Comparison of ENCODE assay signal across 27 cellular contexts in the genomic region with DNA sequence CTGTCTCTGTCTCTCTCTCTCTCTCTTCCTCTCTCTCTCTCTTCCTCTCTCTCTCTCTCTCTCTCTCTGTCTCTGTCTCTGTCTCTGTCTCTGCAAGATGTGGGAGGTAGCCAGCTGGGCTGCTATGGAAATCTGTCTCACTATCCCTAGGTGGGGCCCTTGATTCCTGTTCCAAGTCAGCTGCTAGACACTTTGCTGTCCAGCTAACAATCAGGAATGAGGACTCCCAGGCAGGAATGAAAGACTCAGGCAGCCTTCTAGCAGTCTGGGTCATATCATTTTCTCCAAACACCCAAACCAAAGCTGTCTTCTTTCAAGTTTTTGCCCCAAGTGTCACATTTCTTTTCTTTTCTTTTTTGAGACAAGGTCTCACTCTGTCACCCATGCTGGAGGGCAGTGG. TPM values are rescaled to one million over a fixed set of nuclear protein-coding genes. Genes with fewer than 3 reads are reported as not detected.
"Had no signal": no experiment of that assay in that cellular context is flagged by ENCODE, and none has a peak within 500 bp of the region (broad histone marks: within the 10 kb centered on the region; RNA-seq: fewer than 3 reads in every experiment).

No MANE protein-coding gene starts in this region.

- H3K27me3 ChIP-seq: brain microvascular endothelial cell, colonic mucosa, right atrium auricular region, vagina had no signal

- H3K27ac Mint-ChIP-seq: activated CD4-positive, alpha-beta memory T cell treated with anti-CD3 and anti-CD28 coated beads, Interleukin-2, amount 10 ng/mL, durations not matched to agents 7 days and 5 days; activated CD8-positive, alpha-beta memory T cell treated with anti-CD3 and anti-CD28 coated beads, Interleukin-2, amount 10 ng/mL, durations not matched to agents 7 days and 5 days; endodermal cell; stimulated activated naive CD8-positive, alpha-beta T cell treated with anti-CD3 and anti-CD28 coated beads, Interleukin-15, Interleukin-2, amounts not matched to agents 100 ng/mL and 50 ng/mL, for 24 hours; T-helper 2 cell treated with Interferon-gamma antibody and Interleukin-4, amounts not matched to agents 5 μg/mL and 100 μg/mL, for 36 hours; WTC11 had no signal

- H3K36me3 ChIP-seq: brain microvascular endothelial cell, colonic mucosa, gastrocnemius medialis, left lung, prostate gland, right atrium auricular region, vagina had no signal

- H3K9me3 Mint-ChIP-seq: activated CD4-positive, alpha-beta memory T cell treated with anti-CD3 and anti-CD28 coated beads, Interleukin-2, amount 10 ng/mL, durations not matched to agents 7 days and 5 days; stimulated activated naive CD8-positive, alpha-beta T cell treated with anti-CD3 and anti-CD28 coated beads, Interleukin-15, Interleukin-2, amounts not matched to agents 100 ng/mL and 50 ng/mL, for 24 hours; T-helper 2 cell treated with Interferon-gamma antibody and Interleukin-4, amounts not matched to agents 5 μg/mL and 100 μg/mL, for 36 hours had no signal

- H3K4me3 Mint-ChIP-seq: activated CD4-positive, alpha-beta memory T cell treated with anti-CD3 and anti-CD28 coated beads, Interleukin-2, amount 10 ng/mL, durations not matched to agents 7 days and 5 days; activated CD8-positive, alpha-beta memory T cell treated with anti-CD3 and anti-CD28 coated beads, Interleukin-2, amount 10 ng/mL, durations not matched to agents 7 days and 5 days; endodermal cell; stimulated activated naive CD8-positive, alpha-beta T cell treated with anti-CD3 and anti-CD28 coated beads, Interleukin-15, Interleukin-2, amounts not matched to agents 100 ng/mL and 50 ng/mL, for 24 hours; T-helper 2 cell treated with Interferon-gamma antibody and Interleukin-4, amounts not matched to agents 5 μg/mL and 100 μg/mL, for 36 hours; WTC11 had no signal

- H3K4me1 Mint-ChIP-seq: activated CD4-positive, alpha-beta memory T cell treated with anti-CD3 and anti-CD28 coated beads, Interleukin-2, amount 10 ng/mL, durations not matched to agents 7 days and 5 days; activated CD8-positive, alpha-beta memory T cell treated with anti-CD3 and anti-CD28 coated beads, Interleukin-2, amount 10 ng/mL, durations not matched to agents 7 days and 5 days; endodermal cell; WTC11 had no signal

- H3K9me3 ChIP-seq: colonic mucosa, gastrocnemius medialis, left lung, prostate gland, right atrium auricular region, vagina had no signal

- ATAC-seq: activated CD8-positive, alpha-beta memory T cell treated with anti-CD3 and anti-CD28 coated beads, Interleukin-2, amount 10 ng/mL, durations not matched to agents 7 days and 5 days; gastrocnemius medialis; left lung; WTC11 had no signal

- H3K4me1 ChIP-seq: colonic mucosa, gastrocnemius medialis, left lung, prostate gland, right atrium auricular region, vagina had no signal

- H3K4me3 ChIP-seq: colonic mucosa, gastrocnemius medialis, left lung, prostate gland, right atrium auricular region, vagina had no signal

- H3K36me3 Mint-ChIP-seq: activated CD8-positive, alpha-beta memory T cell treated with anti-CD3 and anti-CD28 coated beads, Interleukin-2, amount 10 ng/mL, durations not matched to agents 7 days and 5 days; WTC11 had no signal

- DNase-seq: activated CD4-positive, alpha-beta memory T cell treated with anti-CD3 and anti-CD28 coated beads, Interleukin-2, amount 10 ng/mL, durations not matched to agents 7 days and 5 days; activated CD4-positive, alpha-beta T cell treated with anti-CD3 and anti-CD28 coated beads for 4 hours; activated CD8-positive, alpha-beta memory T cell treated with anti-CD3 and anti-CD28 coated beads, Interleukin-2, amount 10 ng/mL, durations not matched to agents 7 days and 5 days; activated naive CD4-positive, alpha-beta T cell treated with Interleukin-2 at 50 U/mL for 16 hours; aorta; brain microvascular endothelial cell; central memory CD4-positive, alpha-beta T cell; colonic mucosa; endodermal cell; gastrocnemius medialis; head of caudate nucleus; left lung; stimulated activated CD4-positive, alpha-beta T cell treated with anti-CD3 and anti-CD28 coated beads, Interleukin-2, amount 100 ng/mL, for 48 hours; trophoblast cell had no signal

- H3K27ac ChIP-seq: brain microvascular endothelial cell, colonic mucosa, epithelial cell of prostate, gastrocnemius medialis, left lung, prostate gland, right atrium auricular region, vagina had no signal

RNA-seq across cellular contexts. Expression of a gene that starts 23.2 kb away (rescaled TPM):
- total RNA-seq: activated CD4-positive, alpha-beta memory T cell treated with anti-CD3 and anti-CD28 coated beads, Interleukin-2, amount 10 ng/mL, durations not matched to agents 7 days and 5 days; activated CD8-positive, alpha-beta memory T cell treated with anti-CD3 and anti-CD28 coated beads, Interleukin-2, amount 10 ng/mL, durations not matched to agents 7 days and 5 days; aorta; colonic mucosa; endodermal cell; fibroblast of lung; gastrocnemius medialis; kidney epithelial cell; lung microvascular endothelial cell; omental fat pad; right atrium auricular region; skeletal muscle tissue; vagina had no signal
- polyA plus RNA-seq: aorta, fibroblast of lung, neural cell had no signal

RNA-seq across cellular contexts. Expression of a gene that starts 40.9 kb away (rescaled TPM):
- total RNA-seq: skeletal muscle tissue had no signal
